In genomic region chr10:31353574-31353973, GRCh38 we compare ENCODE assay signal across 9 cellular contexts. TPM values are rescaled to one million over a fixed set of nuclear protein-coding genes. Genes with fewer than 3 reads are reported as not detected.
A peak's percentile ranks its signal among the peaks of the same experiment; 100 is the strongest.
DNase-seq lines count a peak whose midpoint lies in the region; ATAC-seq and TF ChIP-seq lines count a peak whose summit lies in the region.
"Had no signal": no experiment of that assay in that cellular context is flagged by ENCODE, and none has a peak within 500 bp of the region (broad histone marks: within the 10 kb centered on the region; RNA-seq: fewer than 3 reads in every experiment).

No MANE protein-coding gene starts in this region.

- H3K4me3 Mint-ChIP-seq in activated naive CD8-positive, alpha-beta T cell, result peak overlapping the region; percentile 40
- H3K4me3 Mint-ChIP-seq in naive thymus-derived CD8-positive, alpha-beta T cell, result peak overlapping the region in 1 of 10 donors; percentile 33
- H3K4me3 Mint-ChIP-seq: CD8-positive, alpha-beta memory T cell had no signal

- H3K9ac ChIP-seq in Karpas-422 (ENCODE audit: low read length), result no peak overlapping the region

- H3K9me3 ChIP-seq in Karpas-422 (ENCODE audit: low read length) (peaks cover 10% of the 10 kb centered on the region), mucosa of descending colon (no peaks in the 10 kb centered on the region)

- H4K20me1 ChIP-seq in Karpas-422 (ENCODE audit: insufficient read depth, low read depth, low read length), result no peaks in the 10 kb centered on the region

- H3K27ac Mint-ChIP-seq in activated naive CD8-positive, alpha-beta T cell, result peak overlapping the region; percentile 91
- peak overlapping the region in 2 of 10 donors; percentile 37 to 39 for H3K27ac Mint-ChIP-seq in naive thymus-derived CD8-positive, alpha-beta T cell

- H2AFZ ChIP-seq in Karpas-422 (ENCODE audit: low read length), result no peak overlapping the region

- H3K27me3 ChIP-seq in Karpas-422 (ENCODE audit: low read length), result no peaks in the 10 kb centered on the region

- peaks cover 2% of the 10 kb centered on the region for H3K36me3 Mint-ChIP-seq in activated naive CD8-positive, alpha-beta T cell
- H3K36me3 Mint-ChIP-seq in naive thymus-derived CD8-positive, alpha-beta T cell, result no peaks in the 10 kb centered on the region

- POLR2A ChIA-PET in naive thymus-derived CD8-positive, alpha-beta T cell (lab: Charles Lee), result interaction anchor here (0.5 kb wide), 1 partner anchor 30 kb away, joined by 3 read pairs; no protein-coding TSS in a partner anchor

- H3K4me1 ChIP-seq in Karpas-422 (ENCODE audit: low read length), result peaks cover 7% of the 10 kb centered on the region; the same call in 1 of the 2 replicates
- H3K4me1 ChIP-seq in mucosa of descending colon (ENCODE audit: low read depth), result no peaks in the 10 kb centered on the region

- no peaks in the 10 kb centered on the region for H3K9me2 ChIP-seq in Karpas-422 (replicated peaks; ENCODE audit: insufficient read depth, low read length)

- H3K27me3 Mint-ChIP-seq in activated naive CD8-positive, alpha-beta T cell, result no peaks in the 10 kb centered on the region
- no peaks in the 10 kb centered on the region for H3K27me3 Mint-ChIP-seq in naive thymus-derived CD8-positive, alpha-beta T cell
- H3K27me3 Mint-ChIP-seq: CD8-positive, alpha-beta memory T cell had no signal

- peaks cover 25% of the 10 kb centered on the region for H3K36me3 ChIP-seq in Karpas-422 (ENCODE audit: insufficient read depth, low read length)
- H3K36me3 ChIP-seq in mucosa of descending colon (ENCODE audit: low read depth), result no peaks in the 10 kb centered on the region

- no peak overlapping the region for H3K4me2 ChIP-seq in Karpas-422 (ENCODE audit: low read depth, low read length, poor library complexity, severe bottlenecking)

- intact Hi-C loops in mucosa of descending colon (cut with DNase I, micrococcal nuclease), result no loop called here

- TF ChIP-seq CTCF in mucosa of descending colon (IDR thresholded peaks at IDR 0.05), result no peak

- peaks cover 69% of the 10 kb centered on the region for H3K4me1 Mint-ChIP-seq in activated naive CD8-positive, alpha-beta T cell (ENCODE audit: low read depth)
- peaks cover 24 to 69% (median 62%) of the 10 kb centered on the region in 4 donors for H3K4me1 Mint-ChIP-seq in naive thymus-derived CD8-positive, alpha-beta T cell

- H3K27ac ChIP-seq in Karpas-422 (ENCODE audit: low read length), result no peak overlapping the region

- peaks cover 2% of the 10 kb centered on the region for H3K9me3 Mint-ChIP-seq in activated naive CD8-positive, alpha-beta T cell (ENCODE audit: low read depth)
- H3K9me3 Mint-ChIP-seq in naive thymus-derived CD8-positive, alpha-beta T cell, result no peaks in the 10 kb centered on the region
- H3K9me3 Mint-ChIP-seq: CD8-positive, alpha-beta memory T cell had no signal

- peak; percentile 88 for ATAC-seq in GM21447 (IDR thresholded peaks at IDR 0.05; ENCODE audit: unreplicated experiment)
- peak; percentile 89 for ATAC-seq in HG03565 (IDR thresholded peaks at IDR 0.05; ENCODE audit: unreplicated experiment)
- peak; percentile 73 to 86 for ATAC-seq in naive thymus-derived CD8-positive, alpha-beta T cell
- no peak for ATAC-seq in mucosa of descending colon

- H3K4me3 ChIP-seq in Karpas-422 (ENCODE audit: low read length) (no peak overlapping the region), mucosa of descending colon (no peak overlapping the region)

- peaks cover 100% of the 10 kb centered on the region for H3K79me2 ChIP-seq in Karpas-422 (ENCODE audit: low read length)

- DNase-seq in SIG-M5 treated with dmso at 0.1 percent for 504 hours (lab: John Stamatoyannopoulos, UW; ENCODE audit: unreplicated experiment), result peak; percentile 56
- DNase-seq in SIG-M5 (lab: John Stamatoyannopoulos, UW), result no peak
- DNase-seq in naive thymus-derived CD8-positive, alpha-beta T cell, result no peak
- no peak for DNase-seq in Karpas-422
- no peak for DNase-seq in mucosa of descending colon

RNA-seq across cellular contexts. Expression of gene ZEB1, which starts 34.6 kb away (rescaled TPM):
- total RNA-seq in naive thymus-derived CD8-positive, alpha-beta T cell, result 10 to 100 TPM; 65.3 to 72.4 TPM
- 10 to 100 TPM; 25.2 to 35.6 (median 27.2) TPM for polyA plus RNA-seq in naive thymus-derived CD8-positive, alpha-beta T cell
- total RNA-seq in Karpas-422 (2014; rRNA removed; shearing (Covaris generic); ENCODE audit: low replicate concordance), result 49.5 and 53.9 TPM in 2 replicates
- 100 to 1,000 TPM in 1 of 3 donors, 10 to 100 TPM in 1, 1 to 10 TPM in 1; 8.8 to 200 (median 28.1) TPM for total RNA-seq in mucosa of descending colon
